1 cellular context compared by ENCODE assay signal in genomic region chr5:138274189-138274853, GRCh38.
TF ChIP-seq lines count a peak whose summit lies in the region.

TSS of gene GFRA3 (minus strand) at chr5:138274621. CDS start at chr5:138274424, 197 bp downstream.

TF ChIP-seq in H1, 55 proteins besides CTCF, POLR2A, EP300 and RAD21 (continued from another document):
- TF ChIP-seq CHD7 (IDR thresholded peaks at IDR 0.05; ENCODE audit: insufficient replicate concordance, low read length) (no peak), JUND (IDR thresholded peaks at IDR 0.05; ENCODE audit: low read length) (no peak), CHD1 (IDR thresholded peaks at IDR 0.05; ENCODE audit: low read depth, low read length) (no peak), SIN3A (conservative IDR thresholded peaks at IDR 0.05 in 1 of 2, IDR thresholded peaks at IDR 0.05 in 1 of 2; ENCODE audit: low read depth in 1 of 2, low read length in 2 of 2) (peak in 1 of 2 experiments; percentile 71; a peak in 1 of 4 replicates), PHF8 (conservative IDR thresholded peaks at IDR 0.05; ENCODE audit: low read depth, low read length) (no peak), E2F6 (IDR thresholded peaks at IDR 0.05) (no peak), ASH2L (IDR thresholded peaks at IDR 0.05; ENCODE audit: low read length) (peak; percentile 43), HDAC2 (IDR thresholded peaks at IDR 0.05; ENCODE audit: borderline replicate concordance in 1 of 2, low read depth in 2 of 2, low read length in 2 of 2) (no peak), ATF3 (IDR thresholded peaks at IDR 0.05; ENCODE audit: insufficient read depth, low read depth, low read length) (no peak), CBX5 (IDR thresholded peaks at IDR 0.05; ENCODE audit: low read depth, low read length) (no peak), SP4 (IDR thresholded peaks at IDR 0.05; ENCODE audit: low read length) (no peak), RBBP5 (IDR thresholded peaks at IDR 0.05; ENCODE audit: borderline replicate concordance, low read depth, low read length) (peak; percentile 60; the same call in 1 of the 2 replicates), KDM5A (IDR thresholded peaks at IDR 0.05; ENCODE audit: low read length) (no peak), HDAC6 (IDR thresholded peaks at IDR 0.05; ENCODE audit: low read depth, low read length) (no peak), SUZ12 (IDR thresholded peaks at IDR 0.05; ENCODE audit: low read length) (peak; percentile 54; the same call in 1 of the 2 replicates), CREB1 (IDR thresholded peaks at IDR 0.05) (no peak), TCF12 (IDR thresholded peaks at IDR 0.05; ENCODE audit: low read depth, low read length) (no peak), SRF (IDR thresholded peaks at IDR 0.05; ENCODE audit: low read depth, low read length) (no peak), CHD2 (IDR thresholded peaks at IDR 0.05; ENCODE audit: low read length) (no peak), MAX (IDR thresholded peaks at IDR 0.05) (peak; percentile 8; the same call in 1 of the 2 replicates)
